ENCODE assay signal across 24 cellular contexts in the genomic region with DNA sequence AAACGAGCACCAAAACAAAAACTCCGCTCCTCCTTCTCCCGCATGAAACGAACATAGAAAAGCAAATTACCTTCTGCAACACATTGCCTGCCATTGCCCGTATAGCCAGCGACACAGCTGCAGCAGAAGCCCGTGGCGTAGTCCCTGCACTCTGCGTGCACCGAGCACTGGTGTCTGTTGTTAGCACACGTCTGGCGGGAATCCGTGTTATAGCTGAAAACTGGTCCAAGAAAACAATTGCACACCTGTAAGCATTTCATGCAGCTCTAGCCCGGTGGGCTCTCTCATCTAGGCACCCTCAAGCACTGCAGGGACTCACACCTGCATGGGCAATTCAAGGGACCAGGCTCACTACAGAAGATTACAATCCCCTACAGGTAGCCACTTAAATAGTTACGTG. TPM values are rescaled to one million over a fixed set of nuclear protein-coding genes. Genes with fewer than 3 reads are reported as not detected.
DNase-seq lines count a peak whose midpoint lies in the region; ATAC-seq and TF ChIP-seq lines count a peak whose summit lies in the region.
"Had no signal": no experiment of that assay in that cellular context is flagged by ENCODE, and none has a peak within 500 bp of the region (broad histone marks: within the 10 kb centered on the region; RNA-seq: fewer than 3 reads in every experiment).

No MANE protein-coding gene starts in this region.

- H3K27ac ChIP-seq in left ventricle myocardium inferior (replicated peaks), result peak overlapping the region; percentile 34
- no peak overlapping the region for H3K27ac ChIP-seq in right cardiac atrium (ENCODE audit: low read length)
- no peak overlapping the region for H3K27ac ChIP-seq in osteoblast (ENCODE audit: low read depth, low read length)
- H3K27ac ChIP-seq in gastrocnemius medialis, result peak overlapping the region in 3 of 4 donors; percentile 25 to 45 (median 43)
- H3K27ac ChIP-seq: BLaER1 had no signal

- no peak for DNase-seq in left ventricle myocardium inferior
- DNase-seq in right cardiac atrium, result no peak
- peak; percentile 6 for DNase-seq in osteoblast (ENCODE audit: insufficient read length, low spot score, missing footprints)
- DNase-seq in gastrocnemius medialis, result no peak
- DNase-seq in NCI-H524 treated with DMSO at 0.1 percent for 48 hours (lab: John Stamatoyannopoulos, UW), result no peak
- no peak for DNase-seq in NCI-H2227 treated with DMSO at 0.1 percent for 48 hours (lab: John Stamatoyannopoulos, UW)
- DNase-seq: 8988T; ACHN; BE2C; C1 segment of cervical spinal cord; CD4-positive, alpha-beta memory T cell; CD4-positive, CD25-positive, alpha-beta regulatory T cell; CD8-positive, alpha-beta memory T cell; COR-L47; DMS 273 treated with DMSO at 0.1 percent for 48 hours; DMS153; DMS53; DMS79; DND-41; EL; GDM1 had no signal

- no peaks in the 10 kb centered on the region for H3K27me3 ChIP-seq in left ventricle myocardium inferior (ENCODE audit: low read depth)
- H3K27me3 ChIP-seq in right cardiac atrium (ENCODE audit: control insufficient read depth, insufficient read depth), result no peaks in the 10 kb centered on the region
- H3K27me3 ChIP-seq in osteoblast (ENCODE audit: insufficient read depth, low read length), result no peaks in the 10 kb centered on the region
- H3K27me3 ChIP-seq in gastrocnemius medialis, result no peaks in the 10 kb centered on the region
- H3K27me3 ChIP-seq: BE2C, BLaER1 had no signal

- TF ChIP-seq POLR2A in gastrocnemius medialis (IDR thresholded peaks at IDR 0.05), result no peak

- H3K79me2 ChIP-seq in osteoblast (ENCODE audit: insufficient read depth, low read length), result no peaks in the 10 kb centered on the region

- intact Hi-C loops in left ventricle myocardium inferior (cut with micrococcal nuclease) (loop anchor here (10.0 kb wide), 1 partner anchor 53 kb away; no protein-coding TSS in a partner anchor), right cardiac atrium (cut with DNase I) (no loop called here), gastrocnemius medialis (cut with DNase I; ENCODE audit: low total_unique reads) (no loop called here)

- no peak overlapping the region for H2AFZ ChIP-seq in osteoblast (ENCODE audit: low read length)

- WGBS in right cardiac atrium, result 97% methylated on average over 15 of the region's 15 CpGs

- H3K4me2 ChIP-seq in osteoblast (ENCODE audit: insufficient read depth, low read length), result no peak overlapping the region
- H3K4me2 ChIP-seq: BLaER1 had no signal

- in situ Hi-C loops in gastrocnemius medialis (cut with MboI; ENCODE audit: low sequenced_read_pairs in 4 of 4), result no loop called here

- ATAC-seq in right cardiac atrium (no peak), gastrocnemius medialis (no peak), GM18498 (IDR thresholded peaks at IDR 0.05; ENCODE audit: unreplicated experiment) (no peak)
- ATAC-seq: GM12878 had no signal

- H3K9me3 ChIP-seq in left ventricle myocardium inferior (replicated peaks) (no peaks in the 10 kb centered on the region), right cardiac atrium (ENCODE audit: control insufficient read depth, low read length) (no peaks in the 10 kb centered on the region), osteoblast (ENCODE audit: low read depth, low read length) (no peaks in the 10 kb centered on the region), gastrocnemius medialis (no peaks in the 10 kb centered on the region)
- H3K9me3 ChIP-seq: BE2C had no signal

- H3K4me1 ChIP-seq in left ventricle myocardium inferior (peaks cover 47% of the 10 kb centered on the region), right cardiac atrium (ENCODE audit: control insufficient read depth, insufficient read depth, low read length) (peaks cover 6% of the 10 kb centered on the region), osteoblast (ENCODE audit: insufficient read depth, low read length) (peaks cover 13% of the 10 kb centered on the region), gastrocnemius medialis (peaks cover 0 to 3% of the 10 kb centered on the region in 2 donors)
- H3K4me1 ChIP-seq: BE2C, BLaER1 had no signal

- H4K20me1 ChIP-seq in osteoblast (ENCODE audit: insufficient read depth, low read length), result no peaks in the 10 kb centered on the region
- H4K20me1 ChIP-seq: BLaER1 had no signal

- H3K36me3 ChIP-seq in left ventricle myocardium inferior, result peaks cover 76% of the 10 kb centered on the region
- H3K36me3 ChIP-seq in osteoblast (ENCODE audit: insufficient read depth, low read length), result peaks cover 5% of the 10 kb centered on the region
- no peaks in the 10 kb centered on the region for H3K36me3 ChIP-seq in gastrocnemius medialis
- H3K36me3 ChIP-seq: BE2C, BLaER1 had no signal

- H3K4me3 ChIP-seq in left ventricle myocardium inferior (no peak overlapping the region), right cardiac atrium (ENCODE audit: low read length) (no peak overlapping the region), osteoblast (ENCODE audit: insufficient read depth, low read length) (no peak overlapping the region), gastrocnemius medialis (no peak overlapping the region)
- H3K4me3 ChIP-seq: BLaER1, GM12878 had no signal

- no peak for TF ChIP-seq CTCF in left ventricle myocardium inferior (IDR thresholded peaks at IDR 0.05; ENCODE audit: borderline replicate concordance)
- TF ChIP-seq CTCF in osteoblast (IDR thresholded peaks at IDR 0.05; ENCODE audit: extremely low read depth, low read depth, low read length), result no peak
- no peak for TF ChIP-seq CTCF in gastrocnemius medialis (IDR thresholded peaks at IDR 0.05 in 4 of 5, conservative IDR thresholded peaks at IDR 0.05 in 1 of 5)

RNA-seq across cellular contexts. Expression of a gene that starts 26.9 kb away (rescaled TPM):
- 40.4 TPM for total RNA-seq in left ventricle myocardium inferior
- total RNA-seq in right cardiac atrium, result 100 to 1,000 TPM in 1 of 4 donors, 10 to 100 TPM in 3; 31.3 to 107 (median 58.1) TPM
- 24.4 TPM for polyA plus RNA-seq in right cardiac atrium
- 40.2 and 46.3 TPM in 2 replicates for total RNA-seq in osteoblast
- total RNA-seq in gastrocnemius medialis, result 10 to 100 TPM; 33.7 to 79.0 (median 51.7) TPM
- polyA plus RNA-seq: CD4-positive, alpha-beta memory T cell; CD4-positive, CD25-positive, alpha-beta regulatory T cell; CD8-positive, alpha-beta memory T cell had no signal

Comparison
In these comparisons a context has a peak if more than half of its experiments do, and no peak if none do; other contexts are left out.
1. H3K27ac ChIP-seq: peak in left ventricle myocardium inferior (single experiment) and gastrocnemius medialis (3 of 4); none in right cardiac atrium (single experiment) and osteoblast (single experiment).